Comparison of ENCODE assay signal across 14 cellular contexts in genomic region chr6:133503330-133503729, GRCh38.
DNase-seq lines count a peak whose midpoint lies in the region; TF ChIP-seq lines count a peak whose summit lies in the region.
"Had no signal": no experiment of that assay in that cellular context is flagged by ENCODE, and none has a peak within 500 bp of the region (broad histone marks: within the 10 kb centered on the region; RNA-seq: fewer than 3 reads in every experiment).

No MANE protein-coding gene starts in this region.

- H3K9me3 ChIP-seq in BLaER1: 0 out of 2 replicates have a peak, but pooled peaks cover 4% of the 10 kb centered on the region
- no peaks in the 10 kb centered on the region for H3K9me3 ChIP-seq in SK-N-MC (ENCODE audit: low read depth, low read length)
- H3K9me3 ChIP-seq in parathyroid adenoma (ENCODE audit: control insufficient read depth, low read length): no peaks in the 10 kb centered on the region
- H3K9me3 ChIP-seq in MM.1S (replicated peaks; ENCODE audit: insufficient read depth, low read length): no peaks in the 10 kb centered on the region
- H3K9me3 ChIP-seq: right atrium auricular region, stomach had no signal

- H3K79me2 ChIP-seq in parathyroid adenoma (no peaks in the 10 kb centered on the region), MM.1S (ENCODE audit: low read length) (no peaks in the 10 kb centered on the region)

- H3K4me2 ChIP-seq in BLaER1 (peak overlapping the region; percentile 4), parathyroid adenoma (ENCODE audit: low read length) (peak overlapping the region; percentile 8), MM.1S (ENCODE audit: low read depth, low read length) (no peak overlapping the region)

- DNase-seq in SK-N-MC (ENCODE audit: low read depth, low spot score) (peak; percentile 93), fibroblast of villous mesenchyme (ENCODE audit: low read depth) (peak; percentile 30), MM.1S (no peak), NCI-H526 treated with DMSO at 0.1 percent for 48 hours (lab: John Stamatoyannopoulos, UW) (no peak), Ammon's horn (ENCODE audit: low spot score) (no peak)
- no peak for DNase-seq in stimulated activated CD4-positive, alpha-beta T cell treated with anti-CD3 and anti-CD28 coated beads, Interleukin-12 subunit alpha, Interleukin-12 subunit beta, amount 100 ng/mL, for 4 hours
- DNase-seq: activated CD4-positive, CD25-positive, alpha-beta regulatory T cell; Calu3; NCI-H1436; stomach had no signal

- no peaks in the 10 kb centered on the region for H3K9me2 ChIP-seq in MM.1S (replicated peaks; ENCODE audit: insufficient read depth, low read length)

- H2AFZ ChIP-seq in parathyroid adenoma (peak overlapping the region; percentile 68), MM.1S (ENCODE audit: low read length) (no peak overlapping the region)

- H3K27me3 ChIP-seq in BLaER1: no peaks in the 10 kb centered on the region
- no peaks in the 10 kb centered on the region for H3K27me3 ChIP-seq in parathyroid adenoma (ENCODE audit: control insufficient read depth, insufficient read depth, low read length)
- no peaks in the 10 kb centered on the region for H3K27me3 ChIP-seq in MM.1S (replicated peaks; ENCODE audit: insufficient read depth, low read length)
- H3K27me3 ChIP-seq: right atrium auricular region, stomach had no signal

- H3K4me3 ChIP-seq in BLaER1 (no peak overlapping the region), SK-N-MC (peak overlapping the region; percentile 34), fibroblast of villous mesenchyme (ENCODE audit: low read depth, low read length) (no peak overlapping the region), parathyroid adenoma (ENCODE audit: low read depth, low read length) (no peak overlapping the region), MM.1S (ENCODE audit: low read length) (no peak overlapping the region)
- H3K4me3 ChIP-seq: GM12878, right atrium auricular region, stomach had no signal

- H3K4me1 ChIP-seq in BLaER1: peaks cover 27% of the 10 kb centered on the region
- peaks cover 14% of the 10 kb centered on the region for H3K4me1 ChIP-seq in parathyroid adenoma
- H3K4me1 ChIP-seq in MM.1S (ENCODE audit: low read length): no peaks in the 10 kb centered on the region

- TF ChIP-seq CTCF in fibroblast of villous mesenchyme (IDR thresholded peaks at IDR 0.05; ENCODE audit: insufficient read depth, low read depth, low read length) (no peak), parathyroid adenoma (IDR thresholded peaks at IDR 0.05) (no peak), MM.1S (IDR thresholded peaks at IDR 0.05; ENCODE audit: low read length) (no peak)

- no peak overlapping the region for H3K9ac ChIP-seq in BLaER1
- H3K9ac ChIP-seq in SK-N-MC (ENCODE audit: insufficient read length): peak overlapping the region; percentile 65
- no peak overlapping the region for H3K9ac ChIP-seq in parathyroid adenoma
- H3K9ac ChIP-seq in MM.1S (ENCODE audit: low read length): no peak overlapping the region

- H3K36me3 ChIP-seq in BLaER1 (peaks cover 57% of the 10 kb centered on the region), SK-N-MC (ENCODE audit: insufficient read depth, low read length) (no peaks in the 10 kb centered on the region), parathyroid adenoma (ENCODE audit: control insufficient read depth, insufficient read depth, low read length) (no peaks in the 10 kb centered on the region), MM.1S (replicated peaks; ENCODE audit: insufficient read depth, low read length) (no peaks in the 10 kb centered on the region)
- H3K36me3 ChIP-seq: right atrium auricular region, stomach had no signal

- H4K20me1 ChIP-seq in BLaER1 (no peaks in the 10 kb centered on the region), MM.1S (ENCODE audit: insufficient read depth, low read length) (no peaks in the 10 kb centered on the region)

- H3F3A ChIP-seq in MM.1S (ENCODE audit: insufficient read depth, low read length): no peaks in the 10 kb centered on the region

- H3K27ac ChIP-seq in BLaER1 (no peak overlapping the region), SK-N-MC (peak overlapping the region; percentile 99), parathyroid adenoma (peak overlapping the region; percentile 45), MM.1S (ENCODE audit: low read length) (no peak overlapping the region)

Comparison
In these comparisons a context has a peak if more than half of its experiments do, and no peak if none do; other contexts are left out.
1. H3K27ac ChIP-seq: peak in SK-N-MC (single experiment) and parathyroid adenoma (single experiment); none in BLaER1 (single experiment) and MM.1S (single experiment).
2. DNase-seq: peak in SK-N-MC (single experiment) and fibroblast of villous mesenchyme (single experiment); none in MM.1S (single experiment), NCI-H526 treated with DMSO at 0.1 percent for 48 hours (single experiment), stimulated activated CD4-positive, alpha-beta T cell treated with anti-CD3 and anti-CD28 coated beads, Interleukin-12 subunit alpha, Interleukin-12 subunit beta, amount 100 ng/mL, for 4 hours (single experiment) and Ammon's horn (single experiment).